6 cellular contexts compared by ENCODE assay signal in genomic region chr11:71576688-71577465, GRCh38. TPM values are rescaled to one million over a fixed set of nuclear protein-coding genes. Genes with fewer than 3 reads are reported as not detected.
"Had no signal": no experiment of that assay in that cellular context is flagged by ENCODE, and none has a peak within 500 bp of the region (broad histone marks: within the 10 kb centered on the region; RNA-seq: fewer than 3 reads in every experiment).

No MANE protein-coding gene starts in this region.

RNA-seq across cellular contexts. Expression of gene KRTAP5-11, which starts 5.8 kb away (rescaled TPM):
- total RNA-seq: HepG2, HT-29, HT1080, IMR-90, K562 had no signal
- polyA plus RNA-seq: HepG2, IgD-negative memory B cell, IMR-90, K562 had no signal

RNA-seq across cellular contexts. Expression of gene KRTAP5-10, which starts 11.5 kb away (rescaled TPM):
- total RNA-seq: HepG2, HT-29, HT1080, IMR-90, K562 had no signal
- polyA plus RNA-seq: HepG2, IgD-negative memory B cell, IMR-90, K562 had no signal

RNA-seq across cellular contexts. Expression of gene KRTAP5-9, which starts 28.7 kb away (rescaled TPM):
- total RNA-seq: HT-29, HT1080, IMR-90, K562 had no signal
- polyA plus RNA-seq: HepG2, IgD-negative memory B cell, K562 had no signal

RNA-seq across cellular contexts. Expression of gene KRTAP5-8, which starts 39.1 kb away (rescaled TPM):
- total RNA-seq: HepG2, HT-29, HT1080, IMR-90, K562 had no signal
- polyA plus RNA-seq: IgD-negative memory B cell, K562 had no signal

RNA-seq across cellular contexts. Expression of gene KRTAP5-7, which starts 49.8 kb away (rescaled TPM):
- total RNA-seq: HepG2, HT-29, HT1080, IMR-90, K562 had no signal
- polyA plus RNA-seq: IgD-negative memory B cell, IMR-90, K562 had no signal
